ENCODE assay signal across 15 cellular contexts in genomic region chr19:48591021-48591420, GRCh38. TPM values are rescaled to one million over a fixed set of nuclear protein-coding genes. Genes with fewer than 3 reads are reported as not detected.
DNase-seq lines count a peak whose midpoint lies in the region; ATAC-seq and TF ChIP-seq lines count a peak whose summit lies in the region.
"Had no signal": no experiment of that assay in that cellular context is flagged by ENCODE, and none has a peak within 500 bp of the region (broad histone marks: within the 10 kb centered on the region; RNA-seq: fewer than 3 reads in every experiment).

No MANE protein-coding gene starts in this region.

- 83 to 93% methylated on average over 5 of the region's 5 CpGs for WGBS in endodermal cell (ENCODE audit: insufficient coverage in 1 of 2, insufficient read length in 1 of 2), 2 experiments

- POLR2A ChIA-PET in Caco-2 (lab: Charles Lee), result no interaction called here

- H3K27ac Mint-ChIP-seq in Caco-2 (ENCODE audit: unreplicated experiment), result no peak overlapping the region
- no peak overlapping the region for H3K27ac Mint-ChIP-seq in endodermal cell
- H3K27ac Mint-ChIP-seq: activated naive CD8-positive, alpha-beta T cell treated with anti-CD3 and anti-CD28 coated beads for 36 hours; stimulated activated memory B cell treated with anti-CD40 and anti-IgM and Interleukin-4, amounts not matched to agents 10 μg/mL and 1 μg/mL and 100 μg/mL, for 72 hours had no signal

- H3K9me3 Mint-ChIP-seq in Caco-2 (ENCODE audit: unreplicated experiment) (no peaks in the 10 kb centered on the region), endodermal cell (no peaks in the 10 kb centered on the region)
- H3K9me3 Mint-ChIP-seq: activated naive CD8-positive, alpha-beta T cell treated with anti-CD3 and anti-CD28 coated beads for 36 hours; CD4-positive, alpha-beta memory T cell; stimulated activated memory B cell treated with anti-CD40 and anti-IgM and Interleukin-4, amounts not matched to agents 10 μg/mL and 1 μg/mL and 100 μg/mL, for 72 hours had no signal

- H3K4me1 Mint-ChIP-seq in Caco-2 (ENCODE audit: low read depth, unreplicated experiment) (peaks cover 7% of the 10 kb centered on the region), endodermal cell (peaks cover 4% of the 10 kb centered on the region)

- intact Hi-C loops in Caco-2 (cut with micrococcal nuclease; ENCODE audit: unreplicated experiment), result no loop called here
- intact Hi-C loops in left lung (cut with DNase I), result no loop called here

- H3K4me3 Mint-ChIP-seq in Caco-2 (ENCODE audit: unreplicated experiment) (no peak overlapping the region), endodermal cell (no peak overlapping the region)
- H3K4me3 Mint-ChIP-seq: activated naive CD8-positive, alpha-beta T cell treated with anti-CD3 and anti-CD28 coated beads for 36 hours; stimulated activated memory B cell treated with anti-CD40 and anti-IgM and Interleukin-4, amounts not matched to agents 10 μg/mL and 1 μg/mL and 100 μg/mL, for 72 hours had no signal

- H3K36me3 ChIP-seq in Caco-2 (ENCODE audit: control insufficient read depth, insufficient read depth, low read length), result no peaks in the 10 kb centered on the region
- no peaks in the 10 kb centered on the region for H3K36me3 ChIP-seq in endodermal cell (ENCODE audit: control insufficient read depth, insufficient read depth, low read length)
- H3K36me3 ChIP-seq in left lung, result no peaks in the 10 kb centered on the region

- H3K27me3 Mint-ChIP-seq in Caco-2 (ENCODE audit: insufficient read depth, unreplicated experiment) (no peaks in the 10 kb centered on the region), endodermal cell (ENCODE audit: insufficient read depth) (peaks cover 29% of the 10 kb centered on the region)
- H3K27me3 Mint-ChIP-seq: CD4-positive, alpha-beta memory T cell; stimulated activated memory B cell treated with anti-CD40 and anti-IgM and Interleukin-4, amounts not matched to agents 10 μg/mL and 1 μg/mL and 100 μg/mL, for 72 hours had no signal

- no peaks in the 10 kb centered on the region for H3K27me3 ChIP-seq in Caco-2 (replicated peaks; ENCODE audit: control insufficient read depth, insufficient read depth, low read length)
- H3K27me3 ChIP-seq in endodermal cell (ENCODE audit: control insufficient read depth, insufficient read depth, low read length, poor library complexity, severe bottlenecking), result no peaks in the 10 kb centered on the region
- H3K27me3 ChIP-seq in left lung, result peaks cover 0 to 5% of the 10 kb centered on the region in 2 donors

- peaks cover 6% of the 10 kb centered on the region for H3K36me3 Mint-ChIP-seq in Caco-2 (ENCODE audit: insufficient read depth, unreplicated experiment)
- no peaks in the 10 kb centered on the region for H3K36me3 Mint-ChIP-seq in endodermal cell (ENCODE audit: low read depth)
- H3K36me3 Mint-ChIP-seq: activated naive CD8-positive, alpha-beta T cell treated with anti-CD3 and anti-CD28 coated beads for 36 hours; CD4-positive, alpha-beta memory T cell; stimulated activated memory B cell treated with anti-CD40 and anti-IgM and Interleukin-4, amounts not matched to agents 10 μg/mL and 1 μg/mL and 100 μg/mL, for 72 hours had no signal

- in situ Hi-C loops in GM13976 (cut with MboI; ENCODE audit: low sequenced_read_pairs, unreplicated experiment), result loop anchor here (25.0 kb wide), 1 partner anchor 279 kb away; a partner anchor contains a TSS

- H3K9me3 ChIP-seq in Caco-2 (no peaks in the 10 kb centered on the region), endodermal cell (ENCODE audit: control insufficient read depth, low read length) (no peaks in the 10 kb centered on the region), left lung (no peaks in the 10 kb centered on the region)

- TF ChIP-seq CTCF in Caco-2 (IDR thresholded peaks at IDR 0.05; ENCODE audit: insufficient read depth in 1 of 2, low read depth in 1 of 2, low read length in 1 of 2, severe bottlenecking in 1 of 2, unreplicated experiment in 1 of 2) (peak; percentile 8 to 11), endodermal cell (conservative IDR thresholded peaks at IDR 0.05) (peak; percentile 49), left lung (IDR thresholded peaks at IDR 0.05) (no peak), GM13976 (IDR thresholded peaks at IDR 0.05; ENCODE audit: borderline replicate concordance, control extremely low read depth, extremely low read depth, insufficient read depth, missing control alignments) (no peak)

- no peak overlapping the region for H3K4me3 ChIP-seq in Caco-2 (ENCODE audit: low read depth, low read length)
- no peak overlapping the region for H3K4me3 ChIP-seq in endodermal cell (ENCODE audit: low read length)
- H3K4me3 ChIP-seq in left lung, result no peak overlapping the region

- H3K27ac ChIP-seq in endodermal cell (ENCODE audit: low read depth, low read length), result no peak overlapping the region
- no peak overlapping the region for H3K27ac ChIP-seq in left lung

- no peaks in the 10 kb centered on the region; the same call in 1 of the 2 replicates for H3K4me1 ChIP-seq in Caco-2
- H3K4me1 ChIP-seq in endodermal cell (ENCODE audit: control insufficient read depth, insufficient read depth, low read length), result no peaks in the 10 kb centered on the region
- H3K4me1 ChIP-seq in left lung, result peaks cover 0 to 10% of the 10 kb centered on the region in 2 donors

- no peak for DNase-seq in Caco-2
- DNase-seq in M059J (ENCODE audit: low read depth), result peak; percentile 44
- no peak for DNase-seq in endodermal cell
- DNase-seq in left lung, result no peak
- no peak for DNase-seq in GM13976 (ENCODE audit: low spot score)
- no peak for DNase-seq in cortex of kidney (lab: John Stamatoyannopoulos, UW)
- DNase-seq: activated naive CD8-positive, alpha-beta T cell treated with anti-CD3 and anti-CD28 coated beads for 36 hours; CD4-positive, alpha-beta memory T cell; NCI-H2029; stimulated activated CD4-positive, alpha-beta T cell treated with anti-CD3 and anti-CD28 coated beads, Interleukin-15, amount 100 ng/mL, for 24 hours had no signal

- CTCF ChIA-PET in Caco-2 (lab: Charles Lee), result no interaction called here

- ATAC-seq in left lung, result no peak
- ATAC-seq: stimulated activated memory B cell treated with anti-CD40 and anti-IgM and Interleukin-4, amounts not matched to agents 10 μg/mL and 1 μg/mL and 100 μg/mL, for 72 hours had no signal

- H3K9ac ChIP-seq in endodermal cell (ENCODE audit: extremely low read depth, low read length, poor library complexity, severe bottlenecking), result no peak overlapping the region

- BruUV-seq in Caco-2 (replicated peaks; lab: Mats Ljungman, UMichigan), result no TSS peak

RNA-seq across cellular contexts. Expression of gene SPACA4, which starts 15.5 kb away (rescaled TPM):
- total RNA-seq in Caco-2 (2022), result not detected in 2 replicates
- not detected in 2 replicates for total RNA-seq in M059J (2014; rRNA removed; shearing (Covaris generic))
- total RNA-seq in endodermal cell, result not detected
- polyA plus RNA-seq in endodermal cell (2013, experiment 1 of 2), result not detected
- not detected for polyA plus RNA-seq in endodermal cell (2013, experiment 2 of 2)
- total RNA-seq in left lung, result not detected
- total RNA-seq: activated CD8-positive, alpha-beta memory T cell treated with anti-CD3 and anti-CD28 coated beads for 36 hours; activated naive CD8-positive, alpha-beta T cell treated with anti-CD3 and anti-CD28 coated beads for 36 hours; CD4-positive, alpha-beta memory T cell; liver; omental fat pad; T-helper 1 cell treated with Interleukin-12 subunit alpha and Interleukin-12 subunit beta and Interleukin-4 antibody, amounts not matched to agents 30 ng/mL and 1 ng/mL, for 36 hours had no signal
- polyA plus RNA-seq: CD4-positive, alpha-beta memory T cell; liver had no signal

RNA-seq across cellular contexts. Expression of gene FAM83E, which starts 23.9 kb away (rescaled TPM):
- total RNA-seq in Caco-2 (2022), result 5.8 and 6.8 TPM in 2 replicates
- 0.89 TPM in 1 of 2 replicates, not detected in the other for total RNA-seq in M059J (2014; rRNA removed; shearing (Covaris generic))
- total RNA-seq in endodermal cell, result 1 to 10 TPM; 4.4 to 5.7 TPM
- polyA plus RNA-seq in endodermal cell (2013, experiment 1 of 2), result 0.36 TPM
- polyA plus RNA-seq in endodermal cell (2013, experiment 2 of 2), result 0.37 TPM
- total RNA-seq in left lung, result 10 to 100 TPM; 15.5 to 50.0 TPM
- polyA plus RNA-seq: CD4-positive, alpha-beta memory T cell had no signal

RNA-seq across cellular contexts. Expression of gene RPL18, which starts 28.0 kb away (rescaled TPM):
- total RNA-seq in Caco-2 (2022), result 1,812 and 1,896 TPM in 2 replicates
- 1,286 and 1,602 TPM in 2 replicates for total RNA-seq in M059J (2014; rRNA removed; shearing (Covaris generic))
- 1,000 to 10,000 TPM; 1,531 to 1,574 TPM for total RNA-seq in endodermal cell
- 1,384 TPM for polyA plus RNA-seq in endodermal cell (2013, experiment 1 of 2)
- polyA plus RNA-seq in endodermal cell (2013, experiment 2 of 2), result 1,252 TPM
- 1,000 to 10,000 TPM; 1,028 to 1,088 TPM for total RNA-seq in left lung

RNA-seq across cellular contexts. Expression of gene SPHK2, which starts 28.3 kb away (rescaled TPM):
- total RNA-seq in Caco-2 (2022), result 134 and 140 TPM in 2 replicates
- 2.9 and 5.4 TPM in 2 replicates for total RNA-seq in M059J (2014; rRNA removed; shearing (Covaris generic))
- total RNA-seq in endodermal cell, result 100 to 1,000 TPM in 1 of 2 donors, 10 to 100 TPM in 1; 99.5 to 114 TPM
- polyA plus RNA-seq in endodermal cell (2013, experiment 1 of 2), result 31.4 TPM
- polyA plus RNA-seq in endodermal cell (2013, experiment 2 of 2), result 30.6 TPM
- 10 to 100 TPM; 21.3 to 27.5 TPM for total RNA-seq in left lung

RNA-seq across cellular contexts. Expression of gene SULT2B1, which starts 39.0 kb away (rescaled TPM):
- total RNA-seq in Caco-2 (2022), result 1.00 and 1.4 TPM in 2 replicates
- total RNA-seq in M059J (2014; rRNA removed; shearing (Covaris generic)), result not detected in 2 replicates
- total RNA-seq in endodermal cell, result 1 to 10 TPM in 1 of 2 donors, under 1 TPM in 1; 0.35 to 2.4 TPM
- 0.18 TPM for polyA plus RNA-seq in endodermal cell (2013, experiment 1 of 2)
- polyA plus RNA-seq in endodermal cell (2013, experiment 2 of 2), result 0.29 TPM
- 1 to 10 TPM; 2.8 to 6.3 TPM for total RNA-seq in left lung
- total RNA-seq: activated CD8-positive, alpha-beta memory T cell treated with anti-CD3 and anti-CD28 coated beads for 36 hours; activated naive CD8-positive, alpha-beta T cell treated with anti-CD3 and anti-CD28 coated beads for 36 hours; CD4-positive, alpha-beta memory T cell; liver; omental fat pad had no signal

Comparison
In these comparisons a context has a peak if more than half of its experiments do, and no peak if none do; other contexts are left out.
1. CTCF ChIP-seq: peak in Caco-2 (2 of 2) and endodermal cell (single experiment); none in left lung (0 of 2) and GM13976 (single experiment).